ENCODE assay signal across 22 cellular contexts in genomic region chr2:77404189-77404588, GRCh38.
"Had no signal": no experiment of that assay in that cellular context is flagged by ENCODE, and none has a peak within 500 bp of the region (broad histone marks: within the 10 kb centered on the region; RNA-seq: fewer than 3 reads in every experiment).

No MANE protein-coding gene starts in this region.

- H3K4me2 ChIP-seq: hepatocyte had no signal

- H2AFZ ChIP-seq: hepatocyte had no signal

- DNase-seq: hippocampal formation; hypothalamus; immature natural killer cell; islet precursor cell; kidney; kidney glomerular epithelial cell; left cardiac atrium; left colon; left lung; left ventricle myocardium inferior; lower lobe of right lung; mammary epithelial cell; mesenchymal stem cell; mesendoderm; midbrain; mucosa of descending colon; naive B cell; naive thymus-derived CD4-positive, alpha-beta T cell had no signal

- H3K27ac ChIP-seq: hepatocyte, left lung, left ventricle myocardium inferior, lower lobe of right lung had no signal

- H3K79me2 ChIP-seq: hepatocyte had no signal

- FAIRE-seq: keratinocyte had no signal

- H3K4me3 ChIP-seq: hepatocyte, left lung, left ventricle myocardium inferior, lower lobe of right lung, lung, mucosa of descending colon had no signal

- H3K36me3 ChIP-seq: left lung, left ventricle myocardium inferior, lower lobe of right lung had no signal

- H3K4me1 ChIP-seq: left lung, left ventricle myocardium inferior, lower lobe of right lung had no signal

- ATAC-seq: left cardiac atrium; left colon; left lobe of liver; left lung; lower lobe of right lung; mucosa of descending colon; naive thymus-derived CD4-positive, alpha-beta T cell had no signal

- H3K27me3 ChIP-seq: hepatocyte, left lung had no signal

- H3K9me3 ChIP-seq: left lung, left ventricle myocardium inferior, lower lobe of right lung, mucosa of descending colon had no signal
